ENCODE assay signal across 17 cellular contexts in the genomic region with DNA sequence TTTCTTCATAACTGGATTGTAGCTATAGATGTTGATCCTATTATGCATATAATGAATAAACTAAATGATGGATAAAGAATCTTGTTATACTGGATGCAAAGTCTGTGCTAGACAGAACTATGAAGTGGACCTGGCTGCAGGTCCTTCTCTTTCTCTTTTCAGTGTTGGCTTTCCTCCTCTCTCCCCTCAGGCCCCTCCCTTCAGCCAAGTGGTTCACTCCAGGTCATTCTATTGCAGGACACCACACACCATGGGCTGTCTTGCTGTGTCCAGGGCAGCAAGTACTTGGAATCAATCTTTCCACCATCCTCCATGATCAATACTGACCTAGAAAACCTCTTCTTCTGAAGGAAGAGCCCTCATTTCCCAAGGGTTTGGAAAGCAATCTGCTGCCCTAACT. TPM values are rescaled to one million over a fixed set of nuclear protein-coding genes. Genes with fewer than 3 reads are reported as not detected.
"Had no signal": no experiment of that assay in that cellular context is flagged by ENCODE, and none has a peak within 500 bp of the region (broad histone marks: within the 10 kb centered on the region; RNA-seq: fewer than 3 reads in every experiment).

No MANE protein-coding gene starts in this region.

- H3K27me3 ChIP-seq: gastroesophageal sphincter, right lobe of liver, upper lobe of left lung had no signal

- H3K4me3 Mint-ChIP-seq: activated naive CD4-positive, alpha-beta T cell treated with anti-CD3 and anti-CD28 coated beads for 36 hours; brain; nephron; stimulated activated naive B cell treated with anti-CD40 and anti-IgM and Interleukin-4, amounts not matched to agents 10 μg/mL and 1 μg/mL and 100 μg/mL, for 72 hours had no signal

- H3K27ac Mint-ChIP-seq: brain; nephron; stimulated activated naive B cell treated with anti-CD40 and anti-IgM and Interleukin-4, amounts not matched to agents 10 μg/mL and 1 μg/mL and 100 μg/mL, for 72 hours had no signal

- H3K9me3 Mint-ChIP-seq: activated naive CD4-positive, alpha-beta T cell treated with anti-CD3 and anti-CD28 coated beads for 36 hours; brain; nephron; stimulated activated naive B cell treated with anti-CD40 and anti-IgM and Interleukin-4, amounts not matched to agents 10 μg/mL and 1 μg/mL and 100 μg/mL, for 72 hours had no signal

- H3K27me3 Mint-ChIP-seq: brain; stimulated activated naive B cell treated with anti-CD40 and anti-IgM and Interleukin-4, amounts not matched to agents 10 μg/mL and 1 μg/mL and 100 μg/mL, for 72 hours had no signal

- H3K4me1 Mint-ChIP-seq: nephron had no signal

- ATAC-seq: gastroesophageal sphincter; stimulated activated naive B cell treated with anti-CD40 and anti-IgM and Interleukin-4, amounts not matched to agents 10 μg/mL and 1 μg/mL and 100 μg/mL, for 72 hours had no signal

- H3K4me3 ChIP-seq: gastroesophageal sphincter, prostate gland, right lobe of liver, upper lobe of left lung had no signal

- H3K36me3 Mint-ChIP-seq: stimulated activated naive B cell treated with anti-CD40 and anti-IgM and Interleukin-4, amounts not matched to agents 10 μg/mL and 1 μg/mL and 100 μg/mL, for 72 hours had no signal

- H3K4me1 ChIP-seq: prostate gland, right lobe of liver had no signal

- H3K9me3 ChIP-seq: gastroesophageal sphincter, prostate gland, right lobe of liver, upper lobe of left lung had no signal

- DNase-seq: activated CD4-positive, alpha-beta T cell treated with anti-CD3 and anti-CD28 coated beads for 4 hours; activated naive CD4-positive, alpha-beta T cell treated with anti-CD3 and anti-CD28 coated beads for 36 hours; amygdala; cerebellar nuclear complex; dermis blood vessel endothelial cell; hippocampal formation; kidney glomerular epithelial cell; right lobe of liver; SHP77; stimulated activated naive B cell treated with anti-CD40 and anti-IgM and Interleukin-4, amounts not matched to agents 10 μg/mL and 1 μg/mL and 100 μg/mL, for 72 hours; upper lobe of left lung had no signal

- H3K27ac ChIP-seq: gastroesophageal sphincter, prostate gland, right lobe of liver, upper lobe of left lung, VCaP had no signal

- H3K36me3 ChIP-seq: prostate gland, right lobe of liver had no signal

RNA-seq across cellular contexts. Expression of gene GPR27, which starts 48.7 kb away (rescaled TPM):
- total RNA-seq: dermis blood vessel endothelial cell, lung microvascular endothelial cell had no signal
